In genomic region chr5:17180957-17181723, GRCh38 we compare ENCODE assay signal across 10 cellular contexts. TPM values are rescaled to one million over a fixed set of nuclear protein-coding genes. Genes with fewer than 3 reads are reported as not detected.
DNase-seq lines count a peak whose midpoint lies in the region; ATAC-seq and TF ChIP-seq lines count a peak whose summit lies in the region.
"Had no signal": no experiment of that assay in that cellular context is flagged by ENCODE, and none has a peak within 500 bp of the region (broad histone marks: within the 10 kb centered on the region; RNA-seq: fewer than 3 reads in every experiment).

No MANE protein-coding gene starts in this region.

- H3K27ac ChIP-seq in ACC112 (ENCODE audit: low read depth, low read length): peak overlapping the region; percentile 91

- peaks cover 2% of the 10 kb centered on the region for H3K4me1 Mint-ChIP-seq in activated T-helper 2 cell treated with anti-CD3 and anti-CD28 coated beads, Interferon-gamma antibody, Interleukin-2, Interleukin-4, amounts not matched to agents 10 μg/mL and 5 μg/mL and 100 μg/mL, durations not matched to agents 14 hours and 24 hours and 36 hours (ENCODE audit: low read depth)
- no peaks in the 10 kb centered on the region for H3K4me1 Mint-ChIP-seq in stimulated activated memory B cell treated with anti-CD40 and anti-IgM and Interleukin-4, amounts not matched to agents 10 μg/mL and 1 μg/mL and 100 μg/mL, for 72 hours

- peak overlapping the region; percentile 45 for H2AFZ ChIP-seq in ACC112 (ENCODE audit: low read length, unreplicated experiment)

- no peaks in the 10 kb centered on the region for H3K9me3 Mint-ChIP-seq in activated T-helper 2 cell treated with anti-CD3 and anti-CD28 coated beads, Interferon-gamma antibody, Interleukin-2, Interleukin-4, amounts not matched to agents 10 μg/mL and 5 μg/mL and 100 μg/mL, durations not matched to agents 14 hours and 24 hours and 36 hours
- no peaks in the 10 kb centered on the region for H3K9me3 Mint-ChIP-seq in stimulated activated memory B cell treated with anti-CD40 and anti-IgM and Interleukin-4, amounts not matched to agents 10 μg/mL and 1 μg/mL and 100 μg/mL, for 72 hours

- H3K4me3 ChIP-seq in ACC112 (ENCODE audit: low read depth, low read length) (peak overlapping the region; percentile 21), kidney epithelial cell (ENCODE audit: low read depth, low read length) (no peak overlapping the region)

- no peaks in the 10 kb centered on the region for H3K79me2 ChIP-seq in ACC112 (ENCODE audit: control insufficient read depth, insufficient read depth, low read length, unreplicated experiment)

- peak overlapping the region; percentile 19 for H3K27ac Mint-ChIP-seq in activated T-helper 2 cell treated with anti-CD3 and anti-CD28 coated beads, Interferon-gamma antibody, Interleukin-2, Interleukin-4, amounts not matched to agents 10 μg/mL and 5 μg/mL and 100 μg/mL, durations not matched to agents 14 hours and 24 hours and 36 hours
- H3K27ac Mint-ChIP-seq in stimulated activated memory B cell treated with anti-CD40 and anti-IgM and Interleukin-4, amounts not matched to agents 10 μg/mL and 1 μg/mL and 100 μg/mL, for 72 hours: no peak overlapping the region

- no peak for ATAC-seq in HG02588 (IDR thresholded peaks at IDR 0.05; ENCODE audit: unreplicated experiment)
- no peak for ATAC-seq in stimulated activated memory B cell treated with anti-CD40 and anti-IgM and Interleukin-4, amounts not matched to agents 10 μg/mL and 1 μg/mL and 100 μg/mL, for 72 hours

- no peaks in the 10 kb centered on the region for H3K36me3 ChIP-seq in ACC112 (ENCODE audit: insufficient read depth, low read length)
- H3K36me3 ChIP-seq in kidney epithelial cell (ENCODE audit: control insufficient read depth, insufficient read depth, low read length): no peaks in the 10 kb centered on the region

- no peak overlapping the region for H3K4me3 Mint-ChIP-seq in activated T-helper 2 cell treated with anti-CD3 and anti-CD28 coated beads, Interferon-gamma antibody, Interleukin-2, Interleukin-4, amounts not matched to agents 10 μg/mL and 5 μg/mL and 100 μg/mL, durations not matched to agents 14 hours and 24 hours and 36 hours (ENCODE audit: low read depth)
- no peak overlapping the region for H3K4me3 Mint-ChIP-seq in stimulated activated memory B cell treated with anti-CD40 and anti-IgM and Interleukin-4, amounts not matched to agents 10 μg/mL and 1 μg/mL and 100 μg/mL, for 72 hours

- H3K27me3 Mint-ChIP-seq in activated T-helper 2 cell treated with anti-CD3 and anti-CD28 coated beads, Interferon-gamma antibody, Interleukin-2, Interleukin-4, amounts not matched to agents 10 μg/mL and 5 μg/mL and 100 μg/mL, durations not matched to agents 14 hours and 24 hours and 36 hours (ENCODE audit: low read depth): no peaks in the 10 kb centered on the region
- no peaks in the 10 kb centered on the region for H3K27me3 Mint-ChIP-seq in stimulated activated memory B cell treated with anti-CD40 and anti-IgM and Interleukin-4, amounts not matched to agents 10 μg/mL and 1 μg/mL and 100 μg/mL, for 72 hours

- peak; percentile 98 for DNase-seq in HCEC 1CT
- DNase-seq in activated T-helper 2 cell treated with anti-CD3 and anti-CD28 coated beads, Interferon-gamma antibody, Interleukin-2, Interleukin-4, amounts not matched to agents 10 μg/mL and 5 μg/mL and 100 μg/mL, durations not matched to agents 14 hours and 24 hours and 36 hours (ENCODE audit: low spot score): no peak
- peak; percentile 67 for DNase-seq in kidney epithelial cell (ENCODE audit: low read depth)
- no peak for DNase-seq in activated CD4-positive, CD25-positive, alpha-beta regulatory T cell treated with anti-CD3 and anti-CD28 coated beads, Interleukin-2, amount 50 U/mL, for 72 hours
- no peak for DNase-seq in D341Med (ENCODE audit: low spot score)
- DNase-seq: COR-L47, RPMI8226 had no signal

- H3K36me3 Mint-ChIP-seq in activated T-helper 2 cell treated with anti-CD3 and anti-CD28 coated beads, Interferon-gamma antibody, Interleukin-2, Interleukin-4, amounts not matched to agents 10 μg/mL and 5 μg/mL and 100 μg/mL, durations not matched to agents 14 hours and 24 hours and 36 hours (ENCODE audit: low read depth): no peaks in the 10 kb centered on the region
- H3K36me3 Mint-ChIP-seq in stimulated activated memory B cell treated with anti-CD40 and anti-IgM and Interleukin-4, amounts not matched to agents 10 μg/mL and 1 μg/mL and 100 μg/mL, for 72 hours: peaks cover 6% of the 10 kb centered on the region

- peaks cover 37% of the 10 kb centered on the region for H3K4me1 ChIP-seq in ACC112 (ENCODE audit: control insufficient read depth, insufficient read depth, low read length, unreplicated experiment)

- TF ChIP-seq CTCF in kidney epithelial cell (IDR thresholded peaks at IDR 0.05; ENCODE audit: insufficient read depth, low read length, poor library complexity, severe bottlenecking): no peak

- no peaks in the 10 kb centered on the region for H3K27me3 ChIP-seq in ACC112 (ENCODE audit: insufficient read depth, low read length)
- H3K27me3 ChIP-seq in kidney epithelial cell (ENCODE audit: control insufficient read depth, insufficient read depth, low read length): no peaks in the 10 kb centered on the region

- intact Hi-C loops in activated T-helper 2 cell treated with anti-CD3 and anti-CD28 coated beads, Interferon-gamma antibody, Interleukin-2, Interleukin-4, amounts not matched to agents 10 μg/mL and 5 μg/mL and 100 μg/mL, durations not matched to agents 14 hours and 24 hours and 36 hours (cut with micrococcal nuclease): loop anchor here (10.0 kb wide), 1 partner anchor 486 kb away; no protein-coding TSS in a partner anchor

RNA-seq across cellular contexts. Expression of gene BASP1, which starts 36.3 kb away (rescaled TPM):
- 0.64 and 0.73 TPM in 2 replicates for total RNA-seq in activated T-helper 2 cell treated with anti-CD3 and anti-CD28 coated beads, Interferon-gamma antibody, Interleukin-2, Interleukin-4, amounts not matched to agents 10 μg/mL and 5 μg/mL and 100 μg/mL, durations not matched to agents 14 hours and 24 hours and 36 hours
- total RNA-seq in kidney epithelial cell: 101 and 120 TPM in 2 replicates

Comparison
In these comparisons a context has a peak if more than half of its experiments do, and no peak if none do; other contexts are left out.
1. DNase-seq: peak in HCEC 1CT (single experiment) and kidney epithelial cell (single experiment); none in activated T-helper 2 cell treated with anti-CD3 and anti-CD28 coated beads, Interferon-gamma antibody, Interleukin-2, Interleukin-4, amounts not matched to agents 10 μg/mL and 5 μg/mL and 100 μg/mL, durations not matched to agents 14 hours and 24 hours and 36 hours (single experiment), activated CD4-positive, CD25-positive, alpha-beta regulatory T cell treated with anti-CD3 and anti-CD28 coated beads, Interleukin-2, amount 50 U/mL, for 72 hours (single experiment) and D341Med (single experiment).
2. RNA of gene BASP1, which starts 36.3 kb away (total RNA-seq): 101 to 120 TPM in kidney epithelial cell; 0.64 to 0.73 TPM in activated T-helper 2 cell treated with anti-CD3 and anti-CD28 coated beads, Interferon-gamma antibody, Interleukin-2, Interleukin-4, amounts not matched to agents 10 μg/mL and 5 μg/mL and 100 μg/mL, durations not matched to agents 14 hours and 24 hours and 36 hours; every median in the first group is over 10 times any median in the second.